Comparison of ENCODE assay signal across 8 cellular contexts in the genomic region with DNA sequence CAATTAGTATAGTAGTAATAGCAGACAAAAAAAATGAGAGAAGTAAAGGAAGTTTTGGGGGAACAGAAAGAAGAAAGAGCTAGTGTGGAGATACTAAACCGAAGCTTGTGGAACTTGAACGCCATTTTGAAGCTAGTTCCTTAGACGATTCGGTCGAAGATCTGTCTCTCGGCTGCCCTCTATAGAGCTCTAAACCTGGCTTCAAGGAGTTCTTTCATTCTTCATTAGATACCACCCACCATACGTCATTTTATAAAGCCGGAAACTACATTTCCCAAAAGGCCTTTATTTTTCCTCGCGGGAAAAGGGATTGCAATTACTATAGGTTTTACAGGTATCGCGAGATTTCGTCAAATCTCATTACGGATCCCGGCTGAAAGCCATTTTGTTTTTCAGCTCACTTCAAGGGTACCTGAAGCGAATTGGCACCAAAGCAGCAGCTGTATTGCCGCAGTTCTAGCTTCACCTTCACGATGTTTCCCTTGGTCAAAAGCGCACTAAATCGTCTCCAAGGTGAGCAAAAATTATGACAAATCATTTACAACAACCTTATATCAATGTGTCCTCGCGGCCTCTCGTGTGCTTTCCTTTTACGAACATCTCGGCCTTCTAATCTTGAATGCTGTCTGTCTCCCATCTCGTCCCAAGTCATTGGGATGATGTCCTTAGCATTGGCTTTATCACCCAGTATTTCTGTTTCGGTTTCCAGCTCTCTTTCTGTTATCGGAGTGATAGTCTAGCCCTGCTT. TPM values are rescaled to one million over a fixed set of nuclear protein-coding genes. Genes with fewer than 3 reads are reported as not detected.
DNase-seq lines count a peak whose midpoint lies in the region; ATAC-seq and TF ChIP-seq lines count a peak whose summit lies in the region.

A gene with protein sequence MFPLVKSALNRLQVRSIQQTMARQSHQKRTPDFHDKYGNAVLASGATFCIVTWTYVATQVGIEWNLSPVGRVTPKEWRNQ (plus strand): TSS at position 388 of the 748 bp plus-strand sequence. CDS start 86 bp downstream, at position 474.

- no peak for TF ChIP-seq CTCF in lower leg skin (IDR thresholded peaks at IDR 0.05)

- WGBS in lower leg skin, 2 donors = 0 to 40% methylated on average over 28 of the region's 28 CpGs

- peak; percentile 64 for ATAC-seq in GM19455 (IDR thresholded peaks at IDR 0.05; ENCODE audit: unreplicated experiment)

- peak; percentile 68 for DNase-seq in COLO668 (lab: John Stamatoyannopoulos, UW; ENCODE audit: unreplicated experiment)
- peak; percentile 50 for DNase-seq in HK-2 (ENCODE audit: unreplicated experiment)
- DNase-seq in NCI-H774 (lab: John Stamatoyannopoulos, UW) = peak; percentile 89
- peak; percentile 72 for DNase-seq in activated CD4-positive, alpha-beta memory T cell treated with anti-CD3 and anti-CD28 coated beads for 36 hours
- DNase-seq in effector CD4-positive, alpha-beta T cell = peak; percentile 60
- DNase-seq in lower leg skin (ENCODE audit: low spot score in 2 of 2) = peak; percentile 84 to 88
- DNase-seq in stimulated activated CD8-positive, alpha-beta memory T cell treated with anti-CD3 and anti-CD28 coated beads, Interleukin-12 subunit alpha, Interleukin-12 subunit beta, amount 100 ng/mL, for 1 hour (ENCODE audit: low read depth) = peak; percentile 36

- H3K27ac Mint-ChIP-seq in activated CD4-positive, alpha-beta memory T cell treated with anti-CD3 and anti-CD28 coated beads for 36 hours = peak within 1 kb of the TSS; percentile 97

- peaks cover 18% of the 10 kb centered on the region for H3K36me3 Mint-ChIP-seq in activated CD4-positive, alpha-beta memory T cell treated with anti-CD3 and anti-CD28 coated beads for 36 hours

- peak within 1 kb of the TSS; percentile 35 for H3K4me3 ChIP-seq in lower leg skin (ENCODE audit: low read depth, poor library complexity, severe bottlenecking)

- TF ChIP-seq POLR2A in lower leg skin (IDR thresholded peaks at IDR 0.05) = no peak

- no peaks in the 10 kb centered on the region for H3K27me3 Mint-ChIP-seq in activated CD4-positive, alpha-beta memory T cell treated with anti-CD3 and anti-CD28 coated beads for 36 hours

- intact Hi-C loops in activated CD4-positive, alpha-beta memory T cell treated with anti-CD3 and anti-CD28 coated beads for 36 hours (cut with micrococcal nuclease) = loop anchor here (1.0 to 10.0 kb wide), 9 partner anchors 11 to 1752 kb away; a partner anchor contains a TSS
- intact Hi-C loops in lower leg skin (cut with DNase I; ENCODE audit: low total_unique reads) = no loop called here

- peak within 1 kb of the TSS; percentile 92 for H3K4me3 Mint-ChIP-seq in activated CD4-positive, alpha-beta memory T cell treated with anti-CD3 and anti-CD28 coated beads for 36 hours

- CTCF ChIA-PET in activated CD4-positive, alpha-beta memory T cell treated with anti-CD3 and anti-CD28 coated beads for 36 hours (lab: Charles Lee) = interaction anchor here (0.6 to 3.0 kb wide), 7 partner anchors 11 to 207 kb away, joined by 3 to 20 read pairs (median 5); a partner anchor contains a TSS

- no peaks in the 10 kb centered on the region for H3K9me3 Mint-ChIP-seq in activated CD4-positive, alpha-beta memory T cell treated with anti-CD3 and anti-CD28 coated beads for 36 hours

- POLR2A ChIA-PET in activated CD4-positive, alpha-beta memory T cell treated with anti-CD3 and anti-CD28 coated beads for 36 hours (lab: Charles Lee) = interaction anchor here (0.9 to 2.2 kb wide), 5 partner anchors 12 to 207 kb away, joined by 3 to 10 read pairs (median 5); a partner anchor contains a TSS

- peaks cover 18% of the 10 kb centered on the region for H3K4me1 Mint-ChIP-seq in activated CD4-positive, alpha-beta memory T cell treated with anti-CD3 and anti-CD28 coated beads for 36 hours (ENCODE audit: low read depth)

RNA-seq across cellular contexts. Expression of the gene that starts here (rescaled TPM):
- total RNA-seq in activated CD4-positive, alpha-beta memory T cell treated with anti-CD3 and anti-CD28 coated beads for 36 hours = 100 to 1,000 TPM; 295 to 320 TPM
- 100 to 1,000 TPM; 199 to 282 (median 248) TPM for total RNA-seq in lower leg skin

Comparison
In these comparisons a context has a peak if more than half of its experiments do, and no peak if none do; other contexts are left out.
1. Peak in every context shown above with its lines: DNase-seq, ATAC-seq and H3K4me3 ChIP-seq.
2. DNase-seq: peak in every context shown above with its lines; median percentile 89 in NCI-H774; 86 in lower leg skin; 72 in activated CD4-positive, alpha-beta memory T cell treated with anti-CD3 and anti-CD28 coated beads for 36 hours; 68 in COLO668; 60 in effector CD4-positive, alpha-beta T cell; 50 in HK-2; 36 in stimulated activated CD8-positive, alpha-beta memory T cell treated with anti-CD3 and anti-CD28 coated beads, Interleukin-12 subunit alpha, Interleukin-12 subunit beta, amount 100 ng/mL, for 1 hour.